Comparison of ENCODE assay signal across 25 cellular contexts in the genomic region with DNA sequence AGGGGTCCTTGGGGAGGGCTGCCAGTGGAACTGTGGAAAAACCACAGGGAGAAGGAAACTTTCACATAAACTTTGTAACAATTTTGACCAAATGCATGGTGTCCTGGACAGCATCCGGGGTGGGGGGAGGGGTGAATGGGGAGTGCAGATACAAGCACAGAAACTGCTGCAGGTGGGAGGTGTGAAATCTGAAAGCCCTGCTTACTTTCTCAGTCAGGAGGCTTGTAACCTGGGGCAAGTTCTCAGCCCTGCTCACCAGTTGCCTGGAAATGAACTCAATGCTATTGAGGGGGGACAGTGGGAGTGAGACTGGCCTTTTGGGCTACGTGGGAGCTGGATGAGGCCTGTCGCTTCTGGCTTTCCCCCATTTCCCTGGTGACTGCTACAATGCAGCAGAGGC.
"Had no signal": no experiment of that assay in that cellular context is flagged by ENCODE, and none has a peak within 500 bp of the region (broad histone marks: within the 10 kb centered on the region; RNA-seq: fewer than 3 reads in every experiment).

No MANE protein-coding gene starts in this region.

- H3K27me3 ChIP-seq: brain microvascular endothelial cell had no signal

- H3K4me3 Mint-ChIP-seq: activated CD8-positive, alpha-beta T cell treated with anti-CD3 and anti-CD28 coated beads, Interleukin-2, amount 10 ng/mL, durations not matched to agents 7 days and 5 days; activated naive CD8-positive, alpha-beta T cell treated with anti-CD3 and anti-CD28 coated beads, Interleukin-2, amount 50 U/mL, for 24 hours; T-helper 1 cell treated with Interleukin-12 subunit alpha and Interleukin-12 subunit beta and Interleukin-4 antibody, amounts not matched to agents 30 μg/mL and 1 μg/mL, for 36 hours; WTC11 had no signal

- ATAC-seq: activated CD8-positive, alpha-beta T cell treated with anti-CD3 and anti-CD28 coated beads, Interleukin-2, amount 10 ng/mL, durations not matched to agents 7 days and 5 days; activated naive CD4-positive, alpha-beta T cell treated with anti-CD3 and anti-CD28 coated beads, Interleukin-2, amount 50 U/mL, for 72 hours; activated naive CD8-positive, alpha-beta T cell treated with anti-CD3 and anti-CD28 coated beads, Interleukin-2, amount 50 U/mL, for 24 hours; WTC11 had no signal

- DNase-seq: activated CD4-positive, alpha-beta T cell treated with anti-CD3 and anti-CD28 coated beads for 48 hours; activated CD4-positive, alpha-beta T cell treated with anti-CD3 and anti-CD28 coated beads, Interleukin-2, amount 50 U/mL, for 4 hours; activated CD4-positive, CD25-positive, alpha-beta regulatory T cell treated with anti-CD3 and anti-CD28 coated beads, Interleukin-2, amount 50 U/mL, for 72 hours; activated CD8-positive, alpha-beta memory T cell treated with anti-CD3 and anti-CD28 coated beads, Interleukin-2, amount 50 U/mL, for 48 hours; activated CD8-positive, alpha-beta T cell treated with anti-CD3 and anti-CD28 coated beads, Interleukin-2, amount 10 ng/mL, durations not matched to agents 7 days and 5 days; activated effector memory CD4-positive, alpha-beta T cell treated with Interleukin-2 at 50 U/mL for 16 hours; activated naive CD4-positive, alpha-beta T cell; activated naive CD8-positive, alpha-beta T cell treated with anti-CD3 and anti-CD28 coated beads, Interleukin-2, amount 50 U/mL, for 24 hours; activated T-cell treated with anti-CD3 and anti-CD28 coated beads, Interleukin-2, amount 50 U/mL, for 1 hour; amniotic stem cell; brain microvascular endothelial cell; cerebellar nuclear complex; NCI-H1092 treated with DMSO at 0.1 percent for 48 hours; NCI-H1417 treated with DMSO at 0.1 percent for 48 hours; NCI-H1694; NCI-H2029; NCI-H2107; NCI-H2171 treated with DMSO at 0.1 percent for 48 hours; NCI-H226; NCI-H526; NCI-H774; SHP77 treated with DMSO at 0.1 percent for 48 hours had no signal

- H3K36me3 ChIP-seq: brain microvascular endothelial cell had no signal

- H3K27ac ChIP-seq: brain microvascular endothelial cell had no signal

- H3K27ac Mint-ChIP-seq: activated CD8-positive, alpha-beta T cell treated with anti-CD3 and anti-CD28 coated beads, Interleukin-2, amount 10 ng/mL, durations not matched to agents 7 days and 5 days; activated naive CD4-positive, alpha-beta T cell treated with anti-CD3 and anti-CD28 coated beads, Interleukin-2, amount 50 U/mL, for 72 hours; activated naive CD8-positive, alpha-beta T cell treated with anti-CD3 and anti-CD28 coated beads, Interleukin-2, amount 50 U/mL, for 24 hours; T-helper 1 cell treated with Interleukin-12 subunit alpha and Interleukin-12 subunit beta and Interleukin-4 antibody, amounts not matched to agents 30 μg/mL and 1 μg/mL, for 36 hours; WTC11 had no signal

- H3K4me1 Mint-ChIP-seq: activated naive CD8-positive, alpha-beta T cell treated with anti-CD3 and anti-CD28 coated beads, Interleukin-2, amount 50 U/mL, for 24 hours had no signal
